In genomic region chr10:44935201-44935960, GRCh38 we compare ENCODE assay signal across 9 cellular contexts. TPM values are rescaled to one million over a fixed set of nuclear protein-coding genes. Genes with fewer than 3 reads are reported as not detected.
DNase-seq lines count a peak whose midpoint lies in the region; ATAC-seq and TF ChIP-seq lines count a peak whose summit lies in the region.
"Had no signal": no experiment of that assay in that cellular context is flagged by ENCODE, and none has a peak within 500 bp of the region (broad histone marks: within the 10 kb centered on the region; RNA-seq: fewer than 3 reads in every experiment).

No MANE protein-coding gene starts in this region.

- H3K36me3 ChIP-seq in CD4-positive, alpha-beta memory T cell (ENCODE audit: insufficient read depth, low read length), result no peaks in the 10 kb centered on the region

- H3K27ac Mint-ChIP-seq in WTC11, result no peak overlapping the region
- no peak overlapping the region for H3K27ac Mint-ChIP-seq in CD4-positive, alpha-beta memory T cell

- no peak overlapping the region for H3K27ac ChIP-seq in CD4-positive, alpha-beta memory T cell (ENCODE audit: low read depth, low read length)

- CTCF ChIA-PET in WTC11 (lab: Charles Lee), result interaction anchor here (1.8 to 5.2 kb wide), 4 partner anchors 26 to 55 kb away, joined by 5 to 74 read pairs (median 22); partner anchors contain the start of genes DEPP1 and RASSF4
- CTCF ChIA-PET in CD4-positive, alpha-beta memory T cell (lab: Charles Lee; ENCODE audit: partially characterized antibody), result interaction anchor here (1.0 to 3.7 kb wide), 2 partner anchors 37 to 38 kb away, joined by 3 to 31 read pairs; no protein-coding TSS in a partner anchor

- DNase-seq in COLO829 (ENCODE audit: low spot score) (peak; percentile 48), WTC11 (ENCODE audit: low spot score) (no peak), Right ventricle myocardium inferior (ENCODE audit: missing footprints) (peak; percentile 88), pons (ENCODE audit: low spot score) (peak; percentile 94), KG1 (lab: John Stamatoyannopoulos, UW) (no peak), activated gamma-delta T cell treated with Interleukin-2 at 50 U/mL for 16 hours (no peak)
- no peak for DNase-seq in CD4-positive, alpha-beta memory T cell

- H3K9me3 ChIP-seq in CD4-positive, alpha-beta memory T cell (ENCODE audit: control insufficient read depth in 1 of 2, low read length in 2 of 2), result no peaks in the 10 kb centered on the region

- H3K4me1 ChIP-seq in CD4-positive, alpha-beta memory T cell (ENCODE audit: insufficient read depth, low read length), result no peaks in the 10 kb centered on the region

- TF ChIP-seq POLR2A in GM18505 (IDR thresholded peaks at IDR 0.05; ENCODE audit: borderline replicate concordance, extremely low read depth, insufficient read depth, insufficient read length), result no peak

- H3K4me3 Mint-ChIP-seq in WTC11, result no peak overlapping the region
- no peak overlapping the region for H3K4me3 Mint-ChIP-seq in CD4-positive, alpha-beta memory T cell

- H3K27me3 ChIP-seq in CD4-positive, alpha-beta memory T cell (ENCODE audit: insufficient read depth, low read length), result no peaks in the 10 kb centered on the region

- no peak for ATAC-seq in WTC11
- ATAC-seq in Right ventricle myocardium inferior, result peak; percentile 88
- no peak for ATAC-seq in GM18505 (IDR thresholded peaks at IDR 0.05; ENCODE audit: unreplicated experiment)

- POLR2A ChIA-PET in WTC11 (lab: Charles Lee), result no interaction called here
- POLR2A ChIA-PET in CD4-positive, alpha-beta memory T cell (lab: Charles Lee; ENCODE audit: partially characterized antibody), result no interaction called here

- H3K4me3 ChIP-seq in CD4-positive, alpha-beta memory T cell (ENCODE audit: low read length in 2 of 2), result no peak overlapping the region

- no peaks in the 10 kb centered on the region for H3K36me3 Mint-ChIP-seq in WTC11
- no peaks in the 10 kb centered on the region for H3K36me3 Mint-ChIP-seq in CD4-positive, alpha-beta memory T cell

- H3K27me3 Mint-ChIP-seq in WTC11 (ENCODE audit: low read depth), result peaks cover 4% of the 10 kb centered on the region; the same call in 1 of the 2 replicates
- peaks cover 0 to 7% of the 10 kb centered on the region in 2 donors for H3K27me3 Mint-ChIP-seq in CD4-positive, alpha-beta memory T cell

- peaks cover 4% of the 10 kb centered on the region for H3K4me1 Mint-ChIP-seq in WTC11
- H3K4me1 Mint-ChIP-seq in CD4-positive, alpha-beta memory T cell, result peaks cover 0 to 3% (median 1%) of the 10 kb centered on the region in 4 donors

- intact Hi-C loops in Right ventricle myocardium inferior (cut with DNase I), result no loop called here
- intact Hi-C loops in CD4-positive, alpha-beta memory T cell (cut with micrococcal nuclease), result no loop called here

- H3K9me3 Mint-ChIP-seq in WTC11, result peaks cover 7% of the 10 kb centered on the region; the same call in 1 of the 2 replicates
- H3K9me3 Mint-ChIP-seq in CD4-positive, alpha-beta memory T cell, result peaks cover 0 to 9% (median 1%) of the 10 kb centered on the region in 8 donors

- no peak for TF ChIP-seq CTCF in WTC11 (IDR thresholded peaks at IDR 0.05)

TF ChIP-seq in WTC11, 78 proteins besides CTCF, POLR2A, EP300 and RAD21:
- TF ChIP-seq NR1H2 (CRISPR knock-in tag; IDR thresholded peaks at IDR 0.05) (no peak), ESRRA (CRISPR knock-in tag; IDR thresholded peaks at IDR 0.05; ENCODE audit: borderline replicate concordance) (no peak), GABPB1 (CRISPR knock-in tag; IDR thresholded peaks at IDR 0.05) (peak; percentile 92)

RNA-seq across cellular contexts. Expression of gene RASSF4, which starts 24.2 kb away (rescaled TPM):
- total RNA-seq in WTC11 (2021) (15.7 to 16.7 TPM (median 16.2 TPM) in 3 replicates), Right ventricle myocardium inferior (91.5 TPM)
- 1 to 10 TPM; 1.6 to 1.8 TPM for total RNA-seq in CD4-positive, alpha-beta memory T cell
- polyA plus RNA-seq in CD4-positive, alpha-beta memory T cell, result under 1 TPM; 0.08 to 0.21 TPM

RNA-seq across cellular contexts. Expression of gene TMEM72, which starts 24.2 kb away (rescaled TPM):
- total RNA-seq in WTC11 (2021), result 0.11 TPM in 1 of 3 replicates, not detected in the others
- not detected for total RNA-seq in Right ventricle myocardium inferior
- total RNA-seq in CD4-positive, alpha-beta memory T cell, result not detected
- not detected for polyA plus RNA-seq in CD4-positive, alpha-beta memory T cell
- total RNA-seq: G401 had no signal

RNA-seq across cellular contexts. Expression of gene DEPP1, which starts 43.2 kb away (rescaled TPM):
- 1.6 to 2.1 TPM (median 1.6 TPM) in 3 replicates for total RNA-seq in WTC11 (2021)
- 33.0 TPM for total RNA-seq in Right ventricle myocardium inferior
- not detected for total RNA-seq in CD4-positive, alpha-beta memory T cell
- polyA plus RNA-seq in CD4-positive, alpha-beta memory T cell, result not detected

Comparison
In these comparisons a context has a peak if more than half of its experiments do, and no peak if none do; other contexts are left out.
1. DNase-seq: peak in COLO829 (single experiment), Right ventricle myocardium inferior (single experiment) and pons (single experiment); none in WTC11 (single experiment), KG1 (single experiment), activated gamma-delta T cell treated with Interleukin-2 at 50 U/mL for 16 hours (single experiment) and CD4-positive, alpha-beta memory T cell (0 of 5).
2. RNA of gene DEPP1, which starts 43.2 kb away (total RNA-seq): 33.0 TPM in Right ventricle myocardium inferior (single experiment); 1.6 to 2.1 TPM in WTC11 and not detected in CD4-positive, alpha-beta memory T cell; every median in the first group is over 10 times any median in the second.